ENCODE assay signal across 10 cellular contexts in the genomic region with DNA sequence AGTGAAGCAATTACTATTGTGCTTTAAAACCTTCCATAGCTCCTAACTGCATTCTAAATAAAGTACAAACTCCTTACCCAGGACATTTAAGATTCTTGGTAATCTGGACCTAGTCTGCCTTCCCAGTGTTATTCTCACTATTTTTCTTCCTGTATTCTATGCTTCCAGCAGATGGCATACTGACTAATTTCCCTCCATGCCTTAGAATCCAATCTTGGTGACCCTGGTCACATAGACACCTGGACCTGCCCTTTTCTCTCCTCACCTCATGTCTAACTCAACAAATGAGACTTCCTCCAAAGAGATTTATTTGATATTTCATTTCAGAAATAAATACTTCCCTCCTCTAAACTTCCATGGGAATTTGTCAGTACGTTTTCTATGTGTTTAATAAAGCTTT. TPM values are rescaled to one million over a fixed set of nuclear protein-coding genes. Genes with fewer than 3 reads are reported as not detected.
DNase-seq lines count a peak whose midpoint lies in the region; ATAC-seq and TF ChIP-seq lines count a peak whose summit lies in the region.
"Had no signal": no experiment of that assay in that cellular context is flagged by ENCODE, and none has a peak within 500 bp of the region (broad histone marks: within the 10 kb centered on the region; RNA-seq: fewer than 3 reads in every experiment).

No MANE protein-coding gene starts in this region.

- H3K4me3 Mint-ChIP-seq in chondrocyte (ENCODE audit: unreplicated experiment) = no peak overlapping the region
- H3K4me3 Mint-ChIP-seq: central memory CD8-positive, alpha-beta T cell had no signal

- no peaks in the 10 kb centered on the region for H3K9me3 Mint-ChIP-seq in chondrocyte (ENCODE audit: low read depth)
- H3K9me3 Mint-ChIP-seq: central memory CD8-positive, alpha-beta T cell had no signal

- DNase-seq in DMS114 treated with DMSO at 0.1 percent for 48 hours (lab: John Stamatoyannopoulos, UW; ENCODE audit: unreplicated experiment) (peak; percentile 4), chondrocyte (ENCODE audit: low spot score) (no peak), myocyte (ENCODE audit: low read depth) (peak; percentile 37), OCI-M2 (lab: John Stamatoyannopoulos, UW; ENCODE audit: unreplicated experiment) (no peak), ureter (ENCODE audit: low spot score) (no peak)
- DNase-seq: NCI-H146 had no signal

- ATAC-seq in GM21786 (IDR thresholded peaks at IDR 0.05; ENCODE audit: unreplicated experiment) = no peak
- no peak for ATAC-seq in HG02884 (IDR thresholded peaks at IDR 0.05; ENCODE audit: unreplicated experiment)

- peaks cover 4% of the 10 kb centered on the region for H3K4me1 Mint-ChIP-seq in chondrocyte (ENCODE audit: low read depth)
- H3K4me1 Mint-ChIP-seq: central memory CD8-positive, alpha-beta T cell had no signal

- no peak overlapping the region for H3K27ac Mint-ChIP-seq in chondrocyte (ENCODE audit: unreplicated experiment)

- H3K27me3 Mint-ChIP-seq in chondrocyte (ENCODE audit: low read depth) = peaks cover 2% of the 10 kb centered on the region
- H3K27me3 Mint-ChIP-seq: central memory CD8-positive, alpha-beta T cell had no signal

- peak; percentile 34; the same call in 1 of the 2 replicates for TF ChIP-seq CTCF in LNCAP (IDR thresholded peaks at IDR 0.05)
- peak; percentile 76 for TF ChIP-seq CTCF in chondrocyte (IDR thresholded peaks at IDR 0.05)

- H3K36me3 Mint-ChIP-seq in chondrocyte (ENCODE audit: low read depth) = no peaks in the 10 kb centered on the region

RNA-seq across cellular contexts. Expression of a gene that starts 25.8 kb away (rescaled TPM):
- not detected in 3 replicates for total RNA-seq in chondrocyte
- total RNA-seq in myocyte = 5.3 and 5.5 TPM in 2 replicates
- 35.3 TPM for polyA plus RNA-seq in myocyte (2012)
- 0.05 TPM for total RNA-seq in ureter

Comparison
In these comparisons a context has a peak if more than half of its experiments do, and no peak if none do; other contexts are left out.
1. DNase-seq: peak in DMS114 treated with DMSO at 0.1 percent for 48 hours (single experiment) and myocyte (single experiment); none in chondrocyte (single experiment), OCI-M2 (single experiment) and ureter (single experiment).